23 cellular contexts compared by ENCODE assay signal in genomic region chr2:55088400-55088799, GRCh38.
"Had no signal": no experiment of that assay in that cellular context is flagged by ENCODE, and none has a peak within 500 bp of the region (broad histone marks: within the 10 kb centered on the region; RNA-seq: fewer than 3 reads in every experiment).

No MANE protein-coding gene starts in this region.

- DNase-seq: activated B cell treated with CpG ODN at 0.5 μM for 24 hours; activated CD4-positive, alpha-beta T cell treated with anti-CD3 and anti-CD28 coated beads for 36 hours; activated CD4-positive, alpha-beta T cell treated with anti-CD3 and anti-CD28 coated beads, Interleukin-2, amount 50 U/mL, for 4 hours; activated CD8-positive, alpha-beta memory T cell treated with anti-CD3 and anti-CD28 coated beads for 24 hours; activated CD8-positive, alpha-beta memory T cell treated with anti-CD3 and anti-CD28 coated beads, Interleukin-2, amount 50 U/mL, for 4 hours; activated naive CD4-positive, alpha-beta T cell treated with Interleukin-2 at 50 U/mL for 16 hours; activated naive CD8-positive, alpha-beta T cell treated with anti-CD3 and anti-CD28 coated beads for 36 hours; activated T-cell treated with anti-CD3 and anti-CD28 coated beads, Interleukin-2, amount 50 U/mL, for 48 hours; amygdala; dermis blood vessel endothelial cell; effector CD8-positive, alpha-beta T cell; immature natural killer cell; mucosa of descending colon; nucleus accumbens; small intestine; stimulated activated CD4-positive, alpha-beta T cell treated with anti-CD3 and anti-CD28 coated beads, Interleukin-2, amount 100 ng/mL, for 24 hours; stomach; T-helper 1 cell; T-helper 9 cell had no signal

- ATAC-seq: activated CD4-positive, alpha-beta T cell treated with anti-CD3 and anti-CD28 coated beads for 36 hours; mucosa of descending colon; sciatic nerve; stimulated activated memory B cell treated with anti-CD40 and anti-IgM and Interleukin-4, amounts not matched to agents 10 μg/mL and 1 μg/mL and 100 μg/mL, for 72 hours had no signal

- H3K4me3 ChIP-seq: mucosa of descending colon, stomach, suprapubic skin, tibial nerve had no signal
